In genomic region chr21:38908537-38908936, GRCh38 we compare ENCODE assay signal across 24 cellular contexts.
DNase-seq lines count a peak whose midpoint lies in the region; ATAC-seq and TF ChIP-seq lines count a peak whose summit lies in the region.
"Had no signal": no experiment of that assay in that cellular context is flagged by ENCODE, and none has a peak within 500 bp of the region (broad histone marks: within the 10 kb centered on the region; RNA-seq: fewer than 3 reads in every experiment).

No MANE protein-coding gene starts in this region.

- H3K27ac ChIP-seq in heart left ventricle = peak overlapping the region in 11 of 12 donors; percentile 66 to 91 (median 84)
- peak overlapping the region; percentile 98 for H3K27ac ChIP-seq in epithelial cell of prostate
- peak overlapping the region in 3 of 4 donors; percentile 79 to 82 (median 79) for H3K27ac ChIP-seq in sigmoid colon
- peak overlapping the region in 3 of 4 donors; percentile 12 to 80 (median 76) for H3K27ac ChIP-seq in upper lobe of left lung

- WGBS in heart left ventricle, 4 donors = 95 to 99% (median 97%) methylated on average over 4 of the region's 4 CpGs
- 91% methylated on average over 4 of the region's 4 CpGs for WGBS in sigmoid colon, 2 donors
- 92 to 96% methylated on average over 4 of the region's 4 CpGs for WGBS in upper lobe of left lung, 2 donors

- H3K36me3 ChIP-seq in heart left ventricle (no peaks in the 10 kb centered on the region), sigmoid colon (no peaks in the 10 kb centered on the region), upper lobe of left lung (no peaks in the 10 kb centered on the region)

- TF ChIP-seq EP300 in sigmoid colon (IDR thresholded peaks at IDR 0.05) (no peak), upper lobe of left lung (IDR thresholded peaks at IDR 0.05) (no peak)

- TF ChIP-seq POLR2A in heart left ventricle (IDR thresholded peaks at IDR 0.05) = no peak
- TF ChIP-seq POLR2A in sigmoid colon (IDR thresholded peaks at IDR 0.05) = no peak
- TF ChIP-seq POLR2A in upper lobe of left lung (IDR thresholded peaks at IDR 0.05) = no peak

- no peak for TF ChIP-seq CTCF in heart left ventricle (IDR thresholded peaks at IDR 0.05)
- TF ChIP-seq CTCF in sigmoid colon (IDR thresholded peaks at IDR 0.05) = no peak
- TF ChIP-seq CTCF in upper lobe of left lung (IDR thresholded peaks at IDR 0.05) = no peak

- H3K27me3 ChIP-seq in heart left ventricle = no peaks in the 10 kb centered on the region
- no peaks in the 10 kb centered on the region for H3K27me3 ChIP-seq in sigmoid colon
- H3K27me3 ChIP-seq in upper lobe of left lung = no peaks in the 10 kb centered on the region

- ATAC-seq in heart left ventricle = no peak
- no peak for ATAC-seq in upper lobe of left lung (ENCODE audit: low FRiP score in 2 of 2)
- no peak for ATAC-seq in GM19397 (IDR thresholded peaks at IDR 0.05; ENCODE audit: unreplicated experiment)

- intact Hi-C loops in heart left ventricle (cut with DNase I) = loop anchor here in 4 of 10 donors (2.0 to 5.0 kb wide), 4 partner anchors 46 to 101 kb away; partner anchors contain the start of gene ETS2 (in 2 of the 4)
- intact Hi-C loops in cardiac septum (cut with DNase I) = loop anchor here (5.0 kb wide), 3 partner anchors 79 to 101 kb away; partner anchors contain the start of gene ETS2
- intact Hi-C loops in sigmoid colon (cut with DNase I) = loop anchor here (5.0 kb wide), 1 partner anchor 1144 kb away; no protein-coding TSS in a partner anchor

- H3K9me3 ChIP-seq in heart left ventricle (no peaks in the 10 kb centered on the region), sigmoid colon (no peaks in the 10 kb centered on the region), upper lobe of left lung (no peaks in the 10 kb centered on the region)

- H3K4me1 ChIP-seq in heart left ventricle (peaks cover 0 to 76% (median 45%) of the 10 kb centered on the region in 12 donors), sigmoid colon (peaks cover 0 to 29% (median 26%) of the 10 kb centered on the region in 4 donors), upper lobe of left lung (peaks cover 35 to 43% (median 37%) of the 10 kb centered on the region in 4 donors)

- DNase-seq in heart left ventricle (no peak), cardiac septum (ENCODE audit: low spot score) (no peak), epithelial cell of prostate (ENCODE audit: low read depth, low spot score) (no peak), sigmoid colon (no peak), upper lobe of left lung (no peak), NCI-H510A treated with DMSO at 0.1 percent for 48 hours (lab: John Stamatoyannopoulos, UW) (no peak), SW480 (ENCODE audit: low spot score) (no peak)
- DNase-seq: 8988T; activated naive CD4-positive, alpha-beta T cell treated with anti-CD3 and anti-CD28 coated beads for 36 hours; activated T-cell treated with anti-CD3 and anti-CD28 coated beads, Interleukin-2, amount 50 U/mL, for 48 hours; amygdala; DMS79; erythroblast; HFFc6; kidney glomerular epithelial cell; NCI-H1092; NCI-H187 treated with DMSO at 0.1 percent for 48 hours; nucleus accumbens; OCI-M1; retina; SIG-M5; stimulated activated CD8-positive, alpha-beta memory T cell treated with anti-CD3 and anti-CD28 coated beads, Interleukin-4, amount 100 ng/mL, for 48 hours; T-helper 1 cell had no signal

- no peak overlapping the region for H3K4me3 ChIP-seq in heart left ventricle
- no peak overlapping the region for H3K4me3 ChIP-seq in sigmoid colon
- no peak overlapping the region for H3K4me3 ChIP-seq in upper lobe of left lung
